ENCODE assay signal across 9 cellular contexts in genomic region chr11:129853508-129854228, GRCh38. TPM values are rescaled to one million over a fixed set of nuclear protein-coding genes. Genes with fewer than 3 reads are reported as not detected.
DNase-seq lines count a peak whose midpoint lies in the region; ATAC-seq, FAIRE-seq and TF ChIP-seq lines count a peak whose summit lies in the region.
"Had no signal": no experiment of that assay in that cellular context is flagged by ENCODE, and none has a peak within 500 bp of the region (broad histone marks: within the 10 kb centered on the region; RNA-seq: fewer than 3 reads in every experiment).

No MANE protein-coding gene starts in this region.

- no peak for TF ChIP-seq POLR2A in upper lobe of left lung (IDR thresholded peaks at IDR 0.05)
- no peak for TF ChIP-seq POLR2A in esophagus muscularis mucosa (IDR thresholded peaks at IDR 0.05; ENCODE audit: low read depth)

- intact Hi-C loops in activated T-helper 1 cell treated with anti-CD3 and anti-CD28 coated beads, Interleukin-12 subunit alpha, Interleukin-12 subunit beta, Interleukin-2, Interleukin-4 antibody, amounts not matched to agents 30 ng/mL and 10 ng/mL and 1 ng/mL, durations not matched to agents 14 hours and 24 hours and 36 hours (cut with micrococcal nuclease), result no loop called here
- intact Hi-C loops in left lung (cut with DNase I), result no loop called here
- intact Hi-C loops in esophagus muscularis mucosa (cut with DNase I), result no loop called here

- peak overlapping the region; percentile 53 for H3K4me3 Mint-ChIP-seq in activated T-helper 1 cell treated with anti-CD3 and anti-CD28 coated beads, Interleukin-12 subunit alpha, Interleukin-12 subunit beta, Interleukin-2, Interleukin-4 antibody, amounts not matched to agents 30 ng/mL and 10 ng/mL and 1 ng/mL, durations not matched to agents 14 hours and 24 hours and 36 hours

- peaks cover 7 to 15% of the 10 kb centered on the region in 2 donors for H3K4me1 ChIP-seq in left lung
- peaks cover 9 to 17% (median 14%) of the 10 kb centered on the region in 4 donors for H3K4me1 ChIP-seq in upper lobe of left lung
- no peaks in the 10 kb centered on the region for H3K4me1 ChIP-seq in BE2C
- peaks cover 6 to 9% (median 8%) of the 10 kb centered on the region in 4 donors for H3K4me1 ChIP-seq in esophagus muscularis mucosa
- H3K4me1 ChIP-seq: tibial nerve had no signal

- H3K27ac ChIP-seq in left lung (peak overlapping the region in 1 of 2 donors; percentile 57), upper lobe of left lung (peak overlapping the region; percentile 1 to 71 (median 62)), esophagus muscularis mucosa (replicated peaks in 1 of 4) (no peak overlapping the region)

- no peak overlapping the region for H3K4me3 ChIP-seq in left lung
- no peak overlapping the region for H3K4me3 ChIP-seq in upper lobe of left lung
- H3K4me3 ChIP-seq in BE2C (ENCODE audit: low read depth, low read length), result no peak overlapping the region
- no peak overlapping the region for H3K4me3 ChIP-seq in esophagus muscularis mucosa
- H3K4me3 ChIP-seq: tibial nerve had no signal

- H3K9me3 ChIP-seq in left lung, result no peaks in the 10 kb centered on the region
- H3K9me3 ChIP-seq in upper lobe of left lung, result no peaks in the 10 kb centered on the region
- no peaks in the 10 kb centered on the region for H3K9me3 ChIP-seq in BE2C
- H3K9me3 ChIP-seq in esophagus muscularis mucosa, result no peaks in the 10 kb centered on the region
- H3K9me3 ChIP-seq: tibial nerve had no signal

- H3K27ac Mint-ChIP-seq in activated T-helper 1 cell treated with anti-CD3 and anti-CD28 coated beads, Interleukin-12 subunit alpha, Interleukin-12 subunit beta, Interleukin-2, Interleukin-4 antibody, amounts not matched to agents 30 ng/mL and 10 ng/mL and 1 ng/mL, durations not matched to agents 14 hours and 24 hours and 36 hours, result peak overlapping the region; percentile 79

- WGBS in upper lobe of left lung, 2 donors, result 10 to 17% methylated on average over 10 of the region's 10 CpGs
- 25% methylated on average over 10 of the region's 10 CpGs for WGBS in esophagus muscularis mucosa

- no peak for FAIRE-seq in D721Med (lab: Jason Lieb, UNC)

- H3K9me3 Mint-ChIP-seq in activated T-helper 1 cell treated with anti-CD3 and anti-CD28 coated beads, Interleukin-12 subunit alpha, Interleukin-12 subunit beta, Interleukin-2, Interleukin-4 antibody, amounts not matched to agents 30 ng/mL and 10 ng/mL and 1 ng/mL, durations not matched to agents 14 hours and 24 hours and 36 hours, result no peaks in the 10 kb centered on the region

- H3K27me3 Mint-ChIP-seq in activated T-helper 1 cell treated with anti-CD3 and anti-CD28 coated beads, Interleukin-12 subunit alpha, Interleukin-12 subunit beta, Interleukin-2, Interleukin-4 antibody, amounts not matched to agents 30 ng/mL and 10 ng/mL and 1 ng/mL, durations not matched to agents 14 hours and 24 hours and 36 hours (ENCODE audit: insufficient read depth), result no peaks in the 10 kb centered on the region

- TF ChIP-seq EP300 in upper lobe of left lung (IDR thresholded peaks at IDR 0.05), result peak in 2 of 4 donors; percentile 6 to 27
- TF ChIP-seq EP300 in esophagus muscularis mucosa (IDR thresholded peaks at IDR 0.05), result no peak

- DNase-seq in GF-D8 (lab: John Stamatoyannopoulos, UW) (peak; percentile 33), NCI-H345 (lab: John Stamatoyannopoulos, UW) (peak; percentile 97), left lung (peak in 1 of 2 donors; percentile 73), upper lobe of left lung (peak in 1 of 2 donors; percentile 79), BE2C (no peak), esophagus muscularis mucosa (ENCODE audit: extremely low spot score) (no peak), D721Med (ENCODE audit: insufficient read length, low spot score) (no peak)
- peak; percentile 57 for DNase-seq in activated T-helper 1 cell treated with anti-CD3 and anti-CD28 coated beads, Interleukin-12 subunit alpha, Interleukin-12 subunit beta, Interleukin-2, Interleukin-4 antibody, amounts not matched to agents 30 ng/mL and 10 ng/mL and 1 ng/mL, durations not matched to agents 14 hours and 24 hours and 36 hours (ENCODE audit: low spot score)

- H3K27me3 ChIP-seq in left lung, result no peaks in the 10 kb centered on the region
- H3K27me3 ChIP-seq in upper lobe of left lung, result no peaks in the 10 kb centered on the region
- no peaks in the 10 kb centered on the region; the same call in 1 of the 2 replicates for H3K27me3 ChIP-seq in BE2C
- peaks cover 0 to 3% (median 0%) of the 10 kb centered on the region in 4 donors for H3K27me3 ChIP-seq in esophagus muscularis mucosa
- H3K27me3 ChIP-seq: tibial nerve had no signal

- H3K36me3 Mint-ChIP-seq in activated T-helper 1 cell treated with anti-CD3 and anti-CD28 coated beads, Interleukin-12 subunit alpha, Interleukin-12 subunit beta, Interleukin-2, Interleukin-4 antibody, amounts not matched to agents 30 ng/mL and 10 ng/mL and 1 ng/mL, durations not matched to agents 14 hours and 24 hours and 36 hours (ENCODE audit: low read depth), result peaks cover 7% of the 10 kb centered on the region

- peaks cover 38% of the 10 kb centered on the region for H3K4me1 Mint-ChIP-seq in activated T-helper 1 cell treated with anti-CD3 and anti-CD28 coated beads, Interleukin-12 subunit alpha, Interleukin-12 subunit beta, Interleukin-2, Interleukin-4 antibody, amounts not matched to agents 30 ng/mL and 10 ng/mL and 1 ng/mL, durations not matched to agents 14 hours and 24 hours and 36 hours (ENCODE audit: low read depth)

- TF ChIP-seq CTCF in left lung (IDR thresholded peaks at IDR 0.05) (no peak), upper lobe of left lung (IDR thresholded peaks at IDR 0.05) (no peak), BE2C (IDR thresholded peaks at IDR 0.05; ENCODE audit: low read depth, low read length) (no peak), esophagus muscularis mucosa (IDR thresholded peaks at IDR 0.05) (no peak), D721Med (IDR thresholded peaks at IDR 0.05; ENCODE audit: insufficient read depth, missing control alignments) (no peak)

- peaks cover 0 to 4% of the 10 kb centered on the region in 2 donors for H3K36me3 ChIP-seq in left lung
- H3K36me3 ChIP-seq in upper lobe of left lung, result peaks cover 0 to 6% (median 3%) of the 10 kb centered on the region in 4 donors
- H3K36me3 ChIP-seq in BE2C, result no peaks in the 10 kb centered on the region
- H3K36me3 ChIP-seq in esophagus muscularis mucosa, result peaks cover 0 to 2% (median 0%) of the 10 kb centered on the region in 4 donors

- ATAC-seq in left lung (peak; percentile 81), upper lobe of left lung (ENCODE audit: low FRiP score in 2 of 2) (peak; percentile 61 to 74)

RNA-seq across cellular contexts. Expression of gene TMEM45B, which starts 38.0 kb away (rescaled TPM):
- total RNA-seq in activated T-helper 1 cell treated with anti-CD3 and anti-CD28 coated beads, Interleukin-12 subunit alpha, Interleukin-12 subunit beta, Interleukin-2, Interleukin-4 antibody, amounts not matched to agents 30 ng/mL and 10 ng/mL and 1 ng/mL, durations not matched to agents 14 hours and 24 hours and 36 hours, result 0.24 and 0.26 TPM in 2 replicates
- total RNA-seq in left lung (10 to 100 TPM; 19.3 to 24.3 TPM), upper lobe of left lung (10 to 100 TPM in 5 of 6 donors, 1 to 10 TPM in 1; 9.4 to 38.7 (median 13.9) TPM), esophagus muscularis mucosa (under 1 TPM in 2 of 4 donors, not detected in 2; 0.11 to 0.66 TPM)
- polyA plus RNA-seq in BE2C (2012; ENCODE audit: insufficient read depth, insufficient read length, low read depth), result 0.85 TPM
- total RNA-seq: tibial nerve had no signal

RNA-seq across cellular contexts. Expression of gene NFRKB, which starts 41.7 kb away (rescaled TPM):
- total RNA-seq in activated T-helper 1 cell treated with anti-CD3 and anti-CD28 coated beads, Interleukin-12 subunit alpha, Interleukin-12 subunit beta, Interleukin-2, Interleukin-4 antibody, amounts not matched to agents 30 ng/mL and 10 ng/mL and 1 ng/mL, durations not matched to agents 14 hours and 24 hours and 36 hours, result 46.8 and 48.5 TPM in 2 replicates
- 10 to 100 TPM; 21.5 to 26.9 TPM for total RNA-seq in left lung
- total RNA-seq in upper lobe of left lung, result 10 to 100 TPM; 22.0 to 57.6 (median 28.6) TPM
- polyA plus RNA-seq in BE2C (2012; ENCODE audit: insufficient read depth, insufficient read length, low read depth), result 16.5 TPM
- 10 to 100 TPM; 15.0 to 33.5 (median 27.5) TPM for total RNA-seq in esophagus muscularis mucosa

Comparison
In these comparisons a context has a peak if more than half of its experiments do, and no peak if none do; other contexts are left out.
1. DNase-seq: peak in GF-D8 (single experiment), NCI-H345 (single experiment) and activated T-helper 1 cell treated with anti-CD3 and anti-CD28 coated beads, Interleukin-12 subunit alpha, Interleukin-12 subunit beta, Interleukin-2, Interleukin-4 antibody, amounts not matched to agents 30 ng/mL and 10 ng/mL and 1 ng/mL, durations not matched to agents 14 hours and 24 hours and 36 hours (single experiment); none in BE2C (single experiment), esophagus muscularis mucosa (single experiment) and D721Med (single experiment).
2. H3K27ac ChIP-seq: peak in upper lobe of left lung (4 of 4); none in esophagus muscularis mucosa (0 of 4).